ENCODE assay signal across 32 cellular contexts in the genomic region with DNA sequence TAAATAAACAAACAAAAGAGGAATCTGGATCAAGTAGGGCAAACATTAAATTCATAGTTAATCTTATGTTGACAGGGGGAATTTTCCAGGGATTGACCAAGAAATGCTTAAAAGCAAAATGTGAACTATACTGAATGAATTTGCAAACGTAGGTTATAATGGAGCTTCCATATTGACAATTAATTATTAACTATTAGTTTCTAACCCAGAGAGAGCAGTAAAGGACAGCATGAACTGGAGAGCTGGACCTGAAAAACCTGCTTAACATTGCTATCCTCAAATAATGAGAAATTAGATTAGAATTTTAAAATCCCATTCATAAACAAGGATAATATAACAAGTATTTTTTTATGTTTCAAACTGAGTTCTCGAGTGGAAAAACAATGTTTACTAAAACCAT.
"Had no signal": no experiment of that assay in that cellular context is flagged by ENCODE, and none has a peak within 500 bp of the region (broad histone marks: within the 10 kb centered on the region; RNA-seq: fewer than 3 reads in every experiment).

No MANE protein-coding gene starts in this region.

- H3K4me1 ChIP-seq: ascending aorta had no signal

- H3K4me3 ChIP-seq: ascending aorta, cardiac muscle cell had no signal

- DNase-seq: activated CD4-positive, alpha-beta memory T cell treated with anti-CD3 and anti-CD28 coated beads, Interleukin-2, amount 10 ng/mL, durations not matched to agents 7 days and 5 days; activated CD4-positive, alpha-beta T cell treated with anti-CD3 and anti-CD28 coated beads for 1 hour; activated CD4-positive, alpha-beta T cell treated with anti-CD3 and anti-CD28 coated beads for 36 hours; activated CD4-positive, alpha-beta T cell treated with anti-CD3 and anti-CD28 coated beads for 48 hours; activated CD4-positive, alpha-beta T cell treated with anti-CD3 and anti-CD28 coated beads, Interleukin-2, amount 10 ng/mL, durations not matched to agents 7 days and 5 days; activated CD4-positive, alpha-beta T cell treated with anti-CD3 and anti-CD28 coated beads, Interleukin-2, amount 50 U/mL, for 48 hours; activated CD4-positive, CD25-positive, alpha-beta regulatory T cell; activated CD8-positive, alpha-beta memory T cell treated with anti-CD3 and anti-CD28 coated beads for 24 hours; activated CD8-positive, alpha-beta memory T cell treated with anti-CD3 and anti-CD28 coated beads, Interleukin-2, amount 10 ng/mL, durations not matched to agents 7 days and 5 days; activated CD8-positive, alpha-beta memory T cell treated with anti-CD3 and anti-CD28 coated beads, Interleukin-2, amount 50 U/mL, for 48 hours; activated CD8-positive, alpha-beta T cell treated with anti-CD3 and anti-CD28 coated beads, Interleukin-2, amount 10 ng/mL, durations not matched to agents 7 days and 5 days; activated effector memory CD4-positive, alpha-beta T cell treated with Interleukin-2 at 50 U/mL for 16 hours; activated gamma-delta T cell; activated naive CD4-positive, alpha-beta T cell treated with anti-CD3 and anti-CD28 coated beads, Interleukin-2, amount 10 ng/mL, durations not matched to agents 7 days and 5 days; activated naive CD4-positive, alpha-beta T cell treated with Interleukin-2 at 50 U/mL for 16 hours; activated naive CD8-positive, alpha-beta T cell treated with anti-CD3 and anti-CD28 coated beads, Interleukin-2, amount 10 ng/mL, durations not matched to agents 7 days and 5 days; activated naive CD8-positive, alpha-beta T cell treated with anti-CD3 and anti-CD28 coated beads, Interleukin-2, amount 50 U/mL, for 24 hours; activated T-cell treated with anti-CD3 and anti-CD28 coated beads, Interleukin-2, amount 50 U/mL, for 24 hours; activated T-cell treated with anti-CD3 and anti-CD28 coated beads, Interleukin-2, amount 50 U/mL, for 48 hours; amygdala; anterior cingulate cortex; caudate nucleus; cerebellar nuclear complex; T-helper 1 cell; T-helper 2 cell; T-helper 9 cell; WERI-Rb-1 had no signal

- H3K9me3 ChIP-seq: ascending aorta had no signal

- H3K27ac ChIP-seq: ascending aorta, cardiac muscle cell, WERI-Rb-1 had no signal

- FAIRE-seq: bronchial epithelial cell had no signal

- ATAC-seq: activated CD4-positive, alpha-beta T cell treated with anti-CD3 and anti-CD28 coated beads for 36 hours; activated CD4-positive, CD25-positive, alpha-beta regulatory T cell treated with anti-CD3 and anti-CD28 coated beads, Interleukin-2, amount 50 U/mL, for 24 hours; activated CD8-positive, alpha-beta memory T cell treated with anti-CD3 and anti-CD28 coated beads, Interleukin-2, amount 10 ng/mL, durations not matched to agents 7 days and 5 days; activated CD8-positive, alpha-beta T cell treated with anti-CD3 and anti-CD28 coated beads, Interleukin-2, amount 10 ng/mL, durations not matched to agents 7 days and 5 days; activated naive CD8-positive, alpha-beta T cell treated with anti-CD3 and anti-CD28 coated beads, Interleukin-2, amount 50 U/mL, for 24 hours; WTC11 had no signal
